In genomic region chr4:5700459-5700858, GRCh38 we compare ENCODE assay signal across 15 cellular contexts. TPM values are rescaled to one million over a fixed set of nuclear protein-coding genes. Genes with fewer than 3 reads are reported as not detected.
DNase-seq lines count a peak whose midpoint lies in the region; ATAC-seq and TF ChIP-seq lines count a peak whose summit lies in the region.
"Had no signal": no experiment of that assay in that cellular context is flagged by ENCODE, and none has a peak within 500 bp of the region (broad histone marks: within the 10 kb centered on the region; RNA-seq: fewer than 3 reads in every experiment).

No MANE protein-coding gene starts in this region.

- H3K4me3 ChIP-seq in heart right ventricle = no peak overlapping the region
- H3K4me3 ChIP-seq: A549, BLaER1, GM23248, HAP-1 had no signal

- no peak overlapping the region for H3K4me3 Mint-ChIP-seq in nephron progenitor cell
- no peak overlapping the region for H3K4me3 Mint-ChIP-seq in activated CD4-positive, alpha-beta T cell treated with anti-CD3 and anti-CD28 coated beads, Interleukin-2, amount 10 ng/mL, durations not matched to agents 7 days and 5 days
- H3K4me3 Mint-ChIP-seq: CD14-positive monocyte; CD4-positive, alpha-beta memory T cell had no signal

- H3K27ac ChIP-seq in heart right ventricle = no peak overlapping the region
- H3K27ac ChIP-seq: 22Rv1, A549, BLaER1, GM23248 had no signal

- POLR2A ChIA-PET in activated CD4-positive, alpha-beta T cell treated with anti-CD3 and anti-CD28 coated beads, Interleukin-2, amount 10 ng/mL, durations not matched to agents 7 days and 5 days (lab: Charles Lee) = no interaction called here

- no peaks in the 10 kb centered on the region for H3K27me3 Mint-ChIP-seq in nephron progenitor cell (ENCODE audit: low read depth, poor library complexity)
- H3K27me3 Mint-ChIP-seq in activated CD4-positive, alpha-beta T cell treated with anti-CD3 and anti-CD28 coated beads, Interleukin-2, amount 10 ng/mL, durations not matched to agents 7 days and 5 days = no peaks in the 10 kb centered on the region

- H3K27ac Mint-ChIP-seq in nephron progenitor cell = peak overlapping the region; percentile 10
- no peak overlapping the region for H3K27ac Mint-ChIP-seq in activated CD4-positive, alpha-beta T cell treated with anti-CD3 and anti-CD28 coated beads, Interleukin-2, amount 10 ng/mL, durations not matched to agents 7 days and 5 days
- H3K27ac Mint-ChIP-seq: CD14-positive monocyte; CD4-positive, alpha-beta memory T cell had no signal

- peaks cover 0 to 5% (median 0%) of the 10 kb centered on the region in 9 donors for H3K36me3 ChIP-seq in heart right ventricle
- H3K36me3 ChIP-seq: HAP-1 had no signal

- no peak for TF ChIP-seq CTCF in heart right ventricle (IDR thresholded peaks at IDR 0.05)
- TF ChIP-seq CTCF in nephron progenitor cell (IDR thresholded peaks at IDR 0.05) = no peak

- peaks cover 0 to 6% (median 0%) of the 10 kb centered on the region in 9 donors for H3K4me1 ChIP-seq in heart right ventricle
- H3K4me1 ChIP-seq: A549, BLaER1, HAP-1 had no signal

- WGBS in heart right ventricle, 2 donors = 56 to 72% methylated on average over 5 of the region's 5 CpGs

- H3K4me1 Mint-ChIP-seq in nephron progenitor cell = peaks cover 19% of the 10 kb centered on the region
- H3K4me1 Mint-ChIP-seq in activated CD4-positive, alpha-beta T cell treated with anti-CD3 and anti-CD28 coated beads, Interleukin-2, amount 10 ng/mL, durations not matched to agents 7 days and 5 days = no peaks in the 10 kb centered on the region
- H3K4me1 Mint-ChIP-seq: CD14-positive monocyte had no signal

- H3K9me3 Mint-ChIP-seq in nephron progenitor cell = peaks cover 21% of the 10 kb centered on the region
- H3K9me3 Mint-ChIP-seq in activated CD4-positive, alpha-beta T cell treated with anti-CD3 and anti-CD28 coated beads, Interleukin-2, amount 10 ng/mL, durations not matched to agents 7 days and 5 days = no peaks in the 10 kb centered on the region

- intact Hi-C loops in left ventricle myocardium superior (cut with micrococcal nuclease) = no loop called here
- intact Hi-C loops in heart right ventricle (cut with DNase I) = no loop called here

- H3K27me3 ChIP-seq in heart right ventricle = no peaks in the 10 kb centered on the region
- H3K27me3 ChIP-seq: BLaER1 had no signal

- peaks cover 65% of the 10 kb centered on the region for H3K36me3 Mint-ChIP-seq in nephron progenitor cell (ENCODE audit: low read depth)
- no peaks in the 10 kb centered on the region for H3K36me3 Mint-ChIP-seq in activated CD4-positive, alpha-beta T cell treated with anti-CD3 and anti-CD28 coated beads, Interleukin-2, amount 10 ng/mL, durations not matched to agents 7 days and 5 days (ENCODE audit: low read depth)
- H3K36me3 Mint-ChIP-seq: CD14-positive monocyte; CD4-positive, alpha-beta memory T cell had no signal

- ATAC-seq in left ventricle myocardium superior (no peak), heart right ventricle (no peak)
- ATAC-seq: A549 had no signal

- CTCF ChIA-PET in activated CD4-positive, alpha-beta T cell treated with anti-CD3 and anti-CD28 coated beads, Interleukin-2, amount 10 ng/mL, durations not matched to agents 7 days and 5 days (lab: Charles Lee) = no interaction called here

- H3K9me3 ChIP-seq in heart right ventricle = no peaks in the 10 kb centered on the region
- H3K9me3 ChIP-seq: A549, HAP-1 had no signal

- DNase-seq in NCI-H510A treated with DMSO at 0.1 percent for 48 hours (lab: John Stamatoyannopoulos, UW) = peak; percentile 58
- no peak for DNase-seq in NCI-H510A (lab: John Stamatoyannopoulos, UW)
- peak; percentile 41 for DNase-seq in left ventricle myocardium superior
- no peak for DNase-seq in heart right ventricle
- no peak for DNase-seq in nephron progenitor cell
- no peak for DNase-seq in activated CD4-positive, alpha-beta T cell treated with anti-CD3 and anti-CD28 coated beads, Interleukin-2, amount 10 ng/mL, durations not matched to agents 7 days and 5 days
- no peak for DNase-seq in stimulated activated naive CD4-positive, alpha-beta T cell (lab: John Stamatoyannopoulos, UW)
- DNase-seq: CD4-positive, alpha-beta memory T cell; GM23248 had no signal

RNA-seq across cellular contexts. Expression of gene EVC2, which starts 7.9 kb away (rescaled TPM):
- total RNA-seq in left ventricle myocardium superior (1.5 TPM), heart right ventricle (1 to 10 TPM in 2 of 10 donors, under 1 TPM in 8; 0.47 to 1.2 (median 0.90) TPM)
- 1 to 10 TPM in 1 of 2 donors, under 1 TPM in 1; 0.87 to 1.5 TPM for polyA plus RNA-seq in heart right ventricle
- total RNA-seq in activated CD4-positive, alpha-beta T cell treated with anti-CD3 and anti-CD28 coated beads, Interleukin-2, amount 10 ng/mL, durations not matched to agents 7 days and 5 days = under 1 TPM; 0.56 to 0.72 TPM
- total RNA-seq: HT-29 had no signal

RNA-seq across cellular contexts. Expression of gene EVC, which starts 10.5 kb away (rescaled TPM):
- total RNA-seq in left ventricle myocardium superior = 6.3 TPM
- total RNA-seq in heart right ventricle = 1 to 10 TPM; 3.3 to 7.5 (median 5.0) TPM
- polyA plus RNA-seq in heart right ventricle = 1 to 10 TPM in 1 of 2 donors, under 1 TPM in 1; 0.97 to 3.0 TPM
- total RNA-seq in activated CD4-positive, alpha-beta T cell treated with anti-CD3 and anti-CD28 coated beads, Interleukin-2, amount 10 ng/mL, durations not matched to agents 7 days and 5 days = 1 to 10 TPM in 1 of 2 experiments, under 1 TPM in 1; 0.69 to 1.3 TPM
- total RNA-seq: HT-29 had no signal
- polyA plus RNA-seq: CD14-positive monocyte had no signal

Comparison
In these comparisons a context has a peak if more than half of its experiments do, and no peak if none do; other contexts are left out.
1. DNase-seq: peak in NCI-H510A treated with DMSO at 0.1 percent for 48 hours (single experiment) and left ventricle myocardium superior (single experiment); none in NCI-H510A (single experiment), heart right ventricle (0 of 2), nephron progenitor cell (single experiment), activated CD4-positive, alpha-beta T cell treated with anti-CD3 and anti-CD28 coated beads, Interleukin-2, amount 10 ng/mL, durations not matched to agents 7 days and 5 days (single experiment) and stimulated activated naive CD4-positive, alpha-beta T cell (0 of 6).